17 cellular contexts compared by ENCODE assay signal in genomic region chr11:31802609-31802989, GRCh38. TPM values are rescaled to one million over a fixed set of nuclear protein-coding genes. Genes with fewer than 3 reads are reported as not detected.
DNase-seq lines count a peak whose midpoint lies in the region; ATAC-seq and TF ChIP-seq lines count a peak whose summit lies in the region.
"Had no signal": no experiment of that assay in that cellular context is flagged by ENCODE, and none has a peak within 500 bp of the region (broad histone marks: within the 10 kb centered on the region; RNA-seq: fewer than 3 reads in every experiment).

No MANE protein-coding gene starts in this region.

- intact Hi-C loops in Right ventricle myocardium inferior (cut with DNase I) = no loop called here
- intact Hi-C loops in Right ventricle myocardium superior (cut with DNase I) = no loop called here

- H3K4me3 Mint-ChIP-seq in brain (peak overlapping the region; percentile 82 to 96 (median 91)), memory B cell (peak overlapping the region; percentile 22)

- H3K9me3 Mint-ChIP-seq in brain = peaks cover 0 to 10% (median 2%) of the 10 kb centered on the region in 5 experiments
- peaks cover 13% of the 10 kb centered on the region for H3K9me3 Mint-ChIP-seq in memory B cell

- H3K27ac Mint-ChIP-seq in brain = peak overlapping the region; percentile 90 to 99 (median 97)
- no peak overlapping the region for H3K27ac Mint-ChIP-seq in memory B cell
- H3K27ac Mint-ChIP-seq: CD14-positive monocyte had no signal

- H3K36me3 Mint-ChIP-seq in brain (peaks cover 56% of the 10 kb centered on the region), memory B cell (peaks cover 18% of the 10 kb centered on the region)

- H3K4me1 Mint-ChIP-seq in brain = peaks cover 80% of the 10 kb centered on the region
- H3K4me1 Mint-ChIP-seq in memory B cell = peaks cover 19% of the 10 kb centered on the region

- TF ChIP-seq CTCF in brain (conservative IDR thresholded peaks at IDR 0.05) = no peak

- peak; percentile 52 for DNase-seq in Right ventricle myocardium inferior (ENCODE audit: missing footprints)
- DNase-seq in Right ventricle myocardium superior = no peak
- DNase-seq in memory B cell (ENCODE audit: low spot score in 2 of 2) = peak in 1 of 2 donors; percentile 9
- DNase-seq in NCI-H187 (lab: John Stamatoyannopoulos, UW) = no peak
- DNase-seq: cortex of kidney; foreskin keratinocyte; KBM-7; MV-4-11; NCI-H2029; NCI-H446 treated with DMSO at 0.1 percent for 48 hours; stimulated activated CD4-positive, alpha-beta T cell treated with anti-CD3 and anti-CD28 coated beads, Interleukin-15, amount 100 ng/mL, for 24 hours had no signal

- H3K27me3 Mint-ChIP-seq in brain = peaks cover 44% of the 10 kb centered on the region
- peaks cover 57% of the 10 kb centered on the region for H3K27me3 Mint-ChIP-seq in memory B cell

- no peak for ATAC-seq in Right ventricle myocardium inferior
- no peak for ATAC-seq in Right ventricle myocardium superior (ENCODE audit: poor library complexity)
- ATAC-seq in memory B cell (ENCODE audit: low read depth) = no peak
- ATAC-seq in HG02623 (IDR thresholded peaks at IDR 0.05; ENCODE audit: unreplicated experiment) = no peak
- ATAC-seq in GM18511 (IDR thresholded peaks at IDR 0.05; ENCODE audit: unreplicated experiment) = no peak
- ATAC-seq in GM19324 (IDR thresholded peaks at IDR 0.05; ENCODE audit: low FRiP score, unreplicated experiment) = no peak
- ATAC-seq: activated naive CD4-positive, alpha-beta T cell treated with anti-CD3 and anti-CD28 coated beads, Interleukin-2, amount 50 U/mL, for 72 hours; foreskin keratinocyte had no signal

RNA-seq across cellular contexts. Expression of gene PAX6, which starts 8.5 kb away (rescaled TPM):
- total RNA-seq in Right ventricle myocardium inferior = not detected
- not detected for total RNA-seq in Right ventricle myocardium superior
- polyA plus RNA-seq in brain (ENCODE audit: insufficient read depth, low read depth, low replicate concordance) = 16.7 TPM
- total RNA-seq: foreskin keratinocyte had no signal
- polyA plus RNA-seq: CD14-positive monocyte had no signal
